ENCODE assay signal across 10 cellular contexts in genomic region chr10:124975977-124976514, GRCh38. TPM values are rescaled to one million over a fixed set of nuclear protein-coding genes. Genes with fewer than 3 reads are reported as not detected.
A peak's percentile ranks its signal among the peaks of the same experiment; 100 is the strongest.
DNase-seq lines count a peak whose midpoint lies in the region; ATAC-seq, FAIRE-seq and TF ChIP-seq lines count a peak whose summit lies in the region.
"Had no signal": no experiment of that assay in that cellular context is flagged by ENCODE, and none has a peak within 500 bp of the region (broad histone marks: within the 10 kb centered on the region; RNA-seq: fewer than 3 reads in every experiment).

No MANE protein-coding gene starts in this region.

- TF ChIP-seq CTCF in MM.1S (IDR thresholded peaks at IDR 0.05; ENCODE audit: low read length) (no peak), lower lobe of right lung (IDR thresholded peaks at IDR 0.05) (no peak), ovary (IDR thresholded peaks at IDR 0.05) (no peak)

- DNase-seq in ELR (ENCODE audit: low read depth) (peak; percentile 71), MM.1S (peak; percentile 17), lower lobe of right lung (no peak), ovary (no peak), H54 (ENCODE audit: insufficient read length, low spot score) (no peak)
- no peak for DNase-seq in stimulated activated naive CD4-positive, alpha-beta T cell treated with Interleukin-2 at 50 U/mL for 16 hours (lab: John Stamatoyannopoulos, UW)
- no peak for DNase-seq in activated CD4-positive, CD25-positive, alpha-beta regulatory T cell (lab: John Stamatoyannopoulos, UW)
- DNase-seq: COR-L47 had no signal

- H3K79me2 ChIP-seq in MM.1S (ENCODE audit: low read length): peaks cover 12% of the 10 kb centered on the region

- no peak overlapping the region for H3K9ac ChIP-seq in MM.1S (ENCODE audit: low read length)

- H3K27me3 ChIP-seq in MM.1S (replicated peaks; ENCODE audit: insufficient read depth, low read length) (no peaks in the 10 kb centered on the region), lower lobe of right lung (ENCODE audit: low read depth) (no peaks in the 10 kb centered on the region), ovary (no peaks in the 10 kb centered on the region)

- no peak overlapping the region for H2AFZ ChIP-seq in MM.1S (ENCODE audit: low read length)

- no peak for TF ChIP-seq EP300 in ovary (IDR thresholded peaks at IDR 0.05)

- no peak for TF ChIP-seq POLR2A in ovary (IDR thresholded peaks at IDR 0.05)
- TF ChIP-seq POLR2A in H54 (IDR thresholded peaks at IDR 0.05; ENCODE audit: low read depth, low read length): no peak

- no peaks in the 10 kb centered on the region; the same call in 1 of the 2 replicates for H4K20me1 ChIP-seq in MM.1S (ENCODE audit: insufficient read depth, low read length)

- no peaks in the 10 kb centered on the region for H3K9me3 ChIP-seq in MM.1S (replicated peaks; ENCODE audit: insufficient read depth, low read length)
- H3K9me3 ChIP-seq in lower lobe of right lung: no peaks in the 10 kb centered on the region
- H3K9me3 ChIP-seq in ovary: no peaks in the 10 kb centered on the region

- H3F3A ChIP-seq in MM.1S (ENCODE audit: insufficient read depth, low read length): peaks cover 3% of the 10 kb centered on the region; the same call in 1 of the 2 replicates

- peak; percentile 65 for ATAC-seq in GM21528 (IDR thresholded peaks at IDR 0.05; ENCODE audit: low FRiP score, unreplicated experiment)
- ATAC-seq in lower lobe of right lung: peak; percentile 21 to 46

- H3K4me2 ChIP-seq in MM.1S (ENCODE audit: low read depth, low read length): no peak overlapping the region

- WGBS in ovary, 3 donors: 89 to 92% (median 90%) methylated on average over 5 of the region's 5 CpGs

- no peak overlapping the region for H3K27ac ChIP-seq in MM.1S (ENCODE audit: low read length)
- H3K27ac ChIP-seq in lower lobe of right lung: no peak overlapping the region
- no peak overlapping the region for H3K27ac ChIP-seq in ovary
- H3K27ac ChIP-seq: epithelial cell of prostate had no signal

- no peak for FAIRE-seq in H54 (lab: Jason Lieb, UNC)

- H3K4me1 ChIP-seq in MM.1S (ENCODE audit: low read length) (peaks cover 11% of the 10 kb centered on the region), lower lobe of right lung (peaks cover 12% of the 10 kb centered on the region), ovary (ENCODE audit: insufficient read depth) (peaks cover 5% of the 10 kb centered on the region)

- no peaks in the 10 kb centered on the region for H3K9me2 ChIP-seq in MM.1S (replicated peaks; ENCODE audit: insufficient read depth, low read length)

- intact Hi-C loops in lower lobe of right lung (cut with DNase I) (no loop called here), ovary (cut with DNase I) (no loop called here)

- no peak overlapping the region for H3K4me3 ChIP-seq in MM.1S (ENCODE audit: low read length)
- no peak overlapping the region for H3K4me3 ChIP-seq in lower lobe of right lung
- H3K4me3 ChIP-seq in ovary: no peak overlapping the region

- H3K36me3 ChIP-seq in MM.1S (replicated peaks; ENCODE audit: insufficient read depth, low read length) (no peaks in the 10 kb centered on the region; the same call in 1 of the 2 replicates), lower lobe of right lung (peaks cover 58% of the 10 kb centered on the region), ovary (no peaks in the 10 kb centered on the region)

RNA-seq across cellular contexts. Expression of gene ZRANB1, which starts 34.1 kb away (rescaled TPM):
- total RNA-seq in lower lobe of right lung (18.7 TPM), ovary (10 to 100 TPM; 21.5 to 39.6 (median 27.5) TPM)
- polyA plus RNA-seq in ovary: 10 to 100 TPM; 18.9 to 29.6 TPM

Comparison
In these comparisons a context has a peak if more than half of its experiments do, and no peak if none do; other contexts are left out.
1. DNase-seq: peak in ELR (single experiment) and MM.1S (single experiment); none in lower lobe of right lung (single experiment), stimulated activated naive CD4-positive, alpha-beta T cell treated with Interleukin-2 at 50 U/mL for 16 hours (single experiment), activated CD4-positive, CD25-positive, alpha-beta regulatory T cell (0 of 4), ovary (0 of 5) and H54 (single experiment).